ENCODE assay signal across 1 cellular context in the genomic region with DNA sequence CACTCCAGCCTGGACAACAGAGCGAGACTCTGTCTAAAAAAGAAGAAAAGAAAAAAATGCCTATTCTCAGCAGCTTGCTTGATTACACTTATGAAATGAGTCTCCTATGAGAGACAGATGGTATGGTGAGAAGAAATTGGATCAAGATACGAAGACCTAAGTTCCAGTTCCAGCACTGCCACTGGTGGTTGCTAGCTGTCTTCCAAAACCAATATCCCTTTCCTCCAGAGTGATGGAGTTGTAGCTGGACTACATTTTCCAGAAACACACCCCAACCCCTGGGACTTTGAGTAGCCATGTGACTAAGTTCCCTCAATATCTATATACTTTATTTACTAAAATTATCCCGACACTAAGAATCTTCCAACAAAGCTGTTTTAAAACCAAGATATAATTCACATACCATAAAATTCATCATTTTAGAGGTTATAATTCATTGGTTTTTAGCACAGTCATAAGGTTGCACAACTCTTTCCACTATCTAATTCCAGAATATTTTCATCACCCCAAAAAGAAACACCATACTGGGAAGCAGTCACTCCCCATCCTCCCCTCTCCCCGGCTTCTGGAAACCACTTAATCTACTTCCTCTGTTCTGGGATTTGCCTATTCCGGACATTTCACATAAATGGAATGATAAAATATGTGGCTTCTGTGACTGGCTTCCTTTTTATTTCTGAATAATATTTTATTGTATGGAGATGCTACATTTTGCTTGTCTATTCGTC.
TF ChIP-seq lines count a peak whose summit lies in the region.

No MANE protein-coding gene starts in this region.

TF ChIP-seq in HEK293T, 16 proteins besides CTCF, POLR2A, EP300 and RAD21 (continued from another document):
- no peak for TF ChIP-seq SP1 (IDR thresholded peaks at IDR 0.05)
- no peak for TF ChIP-seq L3MBTL2 (conservative IDR thresholded peaks at IDR 0.05)
- no peak for TF ChIP-seq ZNF384 (IDR thresholded peaks at IDR 0.05)
- TF ChIP-seq FOXA1 (IDR thresholded peaks at IDR 0.05) = no peak
TF ChIP-seq in HEK293T: peak in this region for 0.
